Comparison of ENCODE assay signal across 8 cellular contexts in the genomic region with DNA sequence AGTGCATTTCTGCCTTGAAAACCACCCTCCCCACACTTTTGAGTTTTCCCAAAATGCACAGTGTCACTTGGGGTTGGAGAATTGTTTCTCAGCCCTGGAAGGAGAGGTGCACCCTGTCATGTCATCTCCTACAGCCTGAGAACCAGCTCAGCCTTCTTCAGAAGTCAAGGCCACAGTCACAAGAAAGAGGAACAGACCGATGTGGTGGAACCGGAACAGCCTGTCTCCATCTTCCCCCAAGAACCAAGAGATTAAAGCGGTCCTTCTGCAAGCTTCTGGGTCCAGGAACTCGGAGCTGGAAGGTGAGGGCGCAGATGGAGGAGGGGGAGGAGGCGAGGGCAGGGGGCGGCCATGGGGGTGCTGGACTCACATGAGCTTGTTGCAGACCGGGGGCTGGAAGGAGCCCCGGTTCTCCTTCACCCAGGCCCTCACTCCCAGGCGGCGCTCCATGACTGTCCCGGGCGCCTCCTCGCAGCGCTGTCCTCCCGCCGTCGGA. TPM values are rescaled to one million over a fixed set of nuclear protein-coding genes. Genes with fewer than 3 reads are reported as not detected.
A peak's percentile ranks its signal among the peaks of the same experiment; 100 is the strongest.
DNase-seq lines count a peak whose midpoint lies in the region; ATAC-seq and TF ChIP-seq lines count a peak whose summit lies in the region.

No MANE protein-coding gene starts in this region.

- no peaks in the 10 kb centered on the region for H3K27me3 ChIP-seq in ascending aorta
- H3K27me3 ChIP-seq in kidney epithelial cell (ENCODE audit: control insufficient read depth, insufficient read depth, low read length), result peaks cover 14% of the 10 kb centered on the region
- no peaks in the 10 kb centered on the region for H3K27me3 ChIP-seq in subcutaneous abdominal adipose tissue (ENCODE audit: control insufficient read depth in 5 of 5, insufficient read depth in 4 of 5, low read length in 5 of 5)

- ATAC-seq in GM19035 (IDR thresholded peaks at IDR 0.05; ENCODE audit: unreplicated experiment) (peak; percentile 16), HG03378 (IDR thresholded peaks at IDR 0.05; ENCODE audit: unreplicated experiment) (peak; percentile 22), HG02981 (IDR thresholded peaks at IDR 0.05; ENCODE audit: unreplicated experiment) (no peak), HG02884 (IDR thresholded peaks at IDR 0.05; ENCODE audit: unreplicated experiment) (no peak), HG02623 (IDR thresholded peaks at IDR 0.05; ENCODE audit: unreplicated experiment) (no peak)

- intact Hi-C loops in ascending aorta (cut with DNase I), result loop anchor here (10.0 kb wide), 1 partner anchor 227 kb away; a partner anchor contains a TSS

- DNase-seq in ascending aorta (ENCODE audit: low spot score in 2 of 2), result no peak
- no peak for DNase-seq in kidney epithelial cell (ENCODE audit: low read depth)

- H3K27ac ChIP-seq in ascending aorta (peak overlapping the region; percentile 91 to 97), subcutaneous abdominal adipose tissue (ENCODE audit: low read depth, low read length) (peak overlapping the region; percentile 69)

- TF ChIP-seq CTCF in ascending aorta (IDR thresholded peaks at IDR 0.05), result no peak
- TF ChIP-seq CTCF in kidney epithelial cell (IDR thresholded peaks at IDR 0.05; ENCODE audit: insufficient read depth, low read length, poor library complexity, severe bottlenecking), result no peak

- H3K36me3 ChIP-seq in ascending aorta (no peaks in the 10 kb centered on the region), kidney epithelial cell (ENCODE audit: control insufficient read depth, insufficient read depth, low read length) (no peaks in the 10 kb centered on the region), subcutaneous abdominal adipose tissue (ENCODE audit: control insufficient read depth in 5 of 5, insufficient read depth in 5 of 5, low read length in 5 of 5) (peaks cover 0 to 4% (median 0%) of the 10 kb centered on the region in 5 donors)

- peaks cover 5 to 30% of the 10 kb centered on the region in 2 donors for H3K4me1 ChIP-seq in ascending aorta
- peaks cover 0 to 27% (median 23%) of the 10 kb centered on the region in 5 donors for H3K4me1 ChIP-seq in subcutaneous abdominal adipose tissue (ENCODE audit: control insufficient read depth in 5 of 5, insufficient read depth in 5 of 5, low read length in 5 of 5)

- peak overlapping the region; percentile 50 to 85 (median 75) for H3K9ac ChIP-seq in subcutaneous abdominal adipose tissue (ENCODE audit: low read length in 5 of 5)

- H3K4me3 ChIP-seq in ascending aorta (peak overlapping the region; percentile 71 to 81), kidney epithelial cell (ENCODE audit: low read depth, low read length) (peak overlapping the region; percentile 43), subcutaneous abdominal adipose tissue (ENCODE audit: low read depth in 1 of 5, low read length in 5 of 5) (peak overlapping the region; percentile 71 to 80 (median 77))

- no peaks in the 10 kb centered on the region for H3K9me3 ChIP-seq in ascending aorta
- H3K9me3 ChIP-seq in subcutaneous abdominal adipose tissue (ENCODE audit: control insufficient read depth in 5 of 5, low read length in 5 of 5), result no peaks in the 10 kb centered on the region

RNA-seq across cellular contexts. Expression of a gene that starts 0.2 kb away (rescaled TPM):
- total RNA-seq in ascending aorta (7.2 TPM), kidney epithelial cell (1.5 and 2.8 TPM in 2 replicates)

RNA-seq across cellular contexts. Expression of a gene that starts 28.2 kb away (rescaled TPM):
- total RNA-seq in ascending aorta (0.32 TPM), kidney epithelial cell (0.75 and 0.82 TPM in 2 replicates)

Comparison
In these comparisons a context has a peak if more than half of its experiments do, and no peak if none do; other contexts are left out.
1. ATAC-seq: peak in GM19035 (single experiment) and HG03378 (single experiment); none in HG02981 (single experiment), HG02884 (single experiment) and HG02623 (single experiment).
2. Peak in every context shown above with its lines, with median percentiles within 50 percentile points of each other: H3K4me3 ChIP-seq.